Comparison of ENCODE assay signal across 27 cellular contexts in the genomic region with DNA sequence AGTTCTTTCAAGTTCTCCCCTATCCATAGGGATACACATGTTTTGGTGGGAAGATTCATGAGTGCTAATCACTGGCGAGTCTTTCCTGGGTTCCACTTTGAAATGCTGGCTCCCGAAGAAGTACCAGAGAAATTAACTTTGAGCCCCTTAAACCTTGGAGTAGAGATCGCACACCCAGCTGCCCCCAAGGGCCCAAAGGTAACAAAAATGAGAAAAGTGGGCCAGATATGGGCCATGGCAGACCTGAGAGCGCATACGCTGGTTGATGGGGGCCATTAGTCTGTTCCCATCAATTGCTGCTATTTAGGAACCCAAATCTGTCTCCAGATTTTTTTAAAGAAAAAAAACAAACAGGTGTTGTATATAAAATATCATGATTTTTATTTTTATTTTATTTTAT. TPM values are rescaled to one million over a fixed set of nuclear protein-coding genes. Genes with fewer than 3 reads are reported as not detected.
"Had no signal": no experiment of that assay in that cellular context is flagged by ENCODE, and none has a peak within 500 bp of the region (broad histone marks: within the 10 kb centered on the region; RNA-seq: fewer than 3 reads in every experiment).

No MANE protein-coding gene starts in this region.

- H3K27me3 Mint-ChIP-seq: activated CD4-positive, alpha-beta T cell treated with anti-CD3 and anti-CD28 coated beads for 36 hours; activated naive CD8-positive, alpha-beta T cell treated with anti-CD3 and anti-CD28 coated beads, Interleukin-2, amount 50 U/mL, for 24 hours; stimulated activated naive B cell treated with anti-CD40 and anti-IgM and Interleukin-4, amounts not matched to agents 10 μg/mL and 1 μg/mL and 100 μg/mL, for 72 hours; type B pancreatic cell had no signal

- H3K27ac ChIP-seq: body of pancreas had no signal

- H3K36me3 Mint-ChIP-seq: type B pancreatic cell had no signal

- H3K36me3 ChIP-seq: right lobe of liver, vagina had no signal

- H3K9me3 Mint-ChIP-seq: activated naive CD4-positive, alpha-beta T cell treated with anti-CD3 and anti-CD28 coated beads for 36 hours; activated naive CD8-positive, alpha-beta T cell treated with anti-CD3 and anti-CD28 coated beads, Interleukin-2, amount 50 U/mL, for 24 hours; nephron progenitor cell; stimulated activated naive B cell treated with anti-CD40 and anti-IgM and Interleukin-4, amounts not matched to agents 10 μg/mL and 1 μg/mL and 100 μg/mL, for 72 hours; type B pancreatic cell had no signal

- DNase-seq: activated CD4-positive, alpha-beta T cell treated with anti-CD3 and anti-CD28 coated beads for 36 hours; activated CD4-positive, alpha-beta T cell treated with anti-CD3 and anti-CD28 coated beads, Interleukin-2, amount 50 U/mL, for 48 hours; activated CD8-positive, alpha-beta memory T cell treated with anti-CD3 and anti-CD28 coated beads, Interleukin-2, amount 50 U/mL, for 48 hours; activated naive CD4-positive, alpha-beta T cell treated with anti-CD3 and anti-CD28 coated beads for 36 hours; activated naive CD8-positive, alpha-beta T cell treated with anti-CD3 and anti-CD28 coated beads, Interleukin-2, amount 50 U/mL, for 24 hours; activated T-cell treated with anti-CD3 and anti-CD28 coated beads, Interleukin-2, amount 50 U/mL, for 48 hours; body of pancreas; dermis blood vessel endothelial cell; effector CD8-positive, alpha-beta T cell; foreskin melanocyte; kidney; nephron progenitor cell; right lobe of liver; small intestine; stimulated activated CD4-positive, alpha-beta T cell treated with anti-CD3 and anti-CD28 coated beads, Interleukin-2, amount 100 ng/mL, for 24 hours; stimulated activated naive B cell treated with anti-CD40 and anti-IgM and Interleukin-4, amounts not matched to agents 10 μg/mL and 1 μg/mL and 100 μg/mL, for 72 hours; T-helper 1 cell; testis had no signal

- H3K27ac Mint-ChIP-seq: activated naive CD4-positive, alpha-beta T cell treated with anti-CD3 and anti-CD28 coated beads for 36 hours; activated naive CD8-positive, alpha-beta T cell treated with anti-CD3 and anti-CD28 coated beads, Interleukin-2, amount 50 U/mL, for 24 hours; nephron progenitor cell had no signal

- H3K27me3 ChIP-seq: body of pancreas, right lobe of liver, testis, vagina had no signal

- H3K9me3 ChIP-seq: body of pancreas, right lobe of liver, testis, vagina had no signal

- ATAC-seq: activated CD4-positive, alpha-beta T cell treated with anti-CD3 and anti-CD28 coated beads for 36 hours; activated naive CD8-positive, alpha-beta T cell treated with anti-CD3 and anti-CD28 coated beads, Interleukin-2, amount 50 U/mL, for 24 hours; body of pancreas; esophagus mucosa; right lobe of liver; stimulated activated naive B cell treated with anti-CD40 and anti-IgM and Interleukin-4, amounts not matched to agents 10 μg/mL and 1 μg/mL and 100 μg/mL, for 72 hours had no signal

- H3K4me3 ChIP-seq: body of pancreas, testis, vagina had no signal

RNA-seq across cellular contexts. Expression of a gene that starts 51.9 kb away (rescaled TPM):
- total RNA-seq: activated CD4-positive, alpha-beta T cell treated with anti-CD3 and anti-CD28 coated beads for 36 hours; activated CD8-positive, alpha-beta memory T cell treated with anti-CD3 and anti-CD28 coated beads for 36 hours; activated naive CD4-positive, alpha-beta T cell treated with anti-CD3 and anti-CD28 coated beads for 36 hours; cardiac septum; dermis blood vessel endothelial cell; esophagus mucosa; kidney; lung microvascular endothelial cell; mononuclear cell; myocyte; omental fat pad; right lobe of liver had no signal

RNA-seq across cellular contexts. Expression of a gene that starts 54.2 kb away (rescaled TPM):
- total RNA-seq: vagina had no signal
